Comparison of ENCODE assay signal across 27 cellular contexts in the genomic region with DNA sequence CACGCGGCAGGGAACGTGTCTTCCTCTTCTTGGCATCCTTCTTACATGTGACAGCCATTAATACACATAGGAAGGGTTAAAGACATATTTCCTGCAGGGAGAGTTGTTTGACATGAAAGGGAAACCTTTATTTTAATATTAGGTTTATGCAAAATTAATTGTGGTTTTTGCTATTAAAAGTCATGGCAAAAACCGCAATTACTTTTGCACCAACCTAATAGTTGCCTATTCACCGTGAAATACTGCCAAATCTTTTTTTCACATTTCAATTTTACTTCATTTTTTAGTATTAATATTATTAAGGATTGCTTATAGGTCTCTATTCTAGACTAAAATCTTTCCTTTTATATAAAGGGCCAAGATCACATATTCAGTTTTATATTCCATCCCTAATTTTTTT.
"Had no signal": no experiment of that assay in that cellular context is flagged by ENCODE, and none has a peak within 500 bp of the region (broad histone marks: within the 10 kb centered on the region; RNA-seq: fewer than 3 reads in every experiment).

No MANE protein-coding gene starts in this region.

- H3K4me3 ChIP-seq: colonic mucosa, esophagus squamous epithelium, gastrocnemius medialis, heart right ventricle, left ventricle myocardium inferior, lower lobe of right lung had no signal

- H3K27me3 ChIP-seq: colonic mucosa, esophagus squamous epithelium, gastrocnemius medialis had no signal

- H3K9me3 ChIP-seq: colonic mucosa, esophagus squamous epithelium, gastrocnemius medialis, heart right ventricle, left ventricle myocardium inferior, lower lobe of right lung had no signal

- ATAC-seq: effector memory CD8-positive, alpha-beta T cell; esophagus mucosa; gastrocnemius medialis; heart right ventricle; left lobe of liver; lower lobe of right lung had no signal

- H3K4me1 ChIP-seq: colonic mucosa, esophagus squamous epithelium, left ventricle myocardium inferior, lower lobe of right lung had no signal

- FAIRE-seq: kidney had no signal

- DNase-seq: colonic mucosa; cortex of kidney; effector CD8-positive, alpha-beta T cell; effector memory CD8-positive, alpha-beta T cell; endodermal cell; erythroblast; esophagus squamous epithelium; foreskin fibroblast; foreskin melanocyte; gastrocnemius medialis; glutamatergic neuron; head of caudate nucleus; heart right ventricle; hypothalamus; immature natural killer cell; islet precursor cell; kidney; kidney glomerular epithelial cell; left colon; left ventricle myocardium inferior; lower lobe of right lung; mesenchymal stem cell; midbrain; naive B cell had no signal

- H3K27ac ChIP-seq: epithelial cell of prostate, esophagus squamous epithelium, heart right ventricle, left ventricle myocardium inferior, lower lobe of right lung had no signal

- H3K36me3 ChIP-seq: colonic mucosa, esophagus squamous epithelium, gastrocnemius medialis, heart right ventricle, left ventricle myocardium inferior, lower lobe of right lung had no signal
